In the genomic region with DNA sequence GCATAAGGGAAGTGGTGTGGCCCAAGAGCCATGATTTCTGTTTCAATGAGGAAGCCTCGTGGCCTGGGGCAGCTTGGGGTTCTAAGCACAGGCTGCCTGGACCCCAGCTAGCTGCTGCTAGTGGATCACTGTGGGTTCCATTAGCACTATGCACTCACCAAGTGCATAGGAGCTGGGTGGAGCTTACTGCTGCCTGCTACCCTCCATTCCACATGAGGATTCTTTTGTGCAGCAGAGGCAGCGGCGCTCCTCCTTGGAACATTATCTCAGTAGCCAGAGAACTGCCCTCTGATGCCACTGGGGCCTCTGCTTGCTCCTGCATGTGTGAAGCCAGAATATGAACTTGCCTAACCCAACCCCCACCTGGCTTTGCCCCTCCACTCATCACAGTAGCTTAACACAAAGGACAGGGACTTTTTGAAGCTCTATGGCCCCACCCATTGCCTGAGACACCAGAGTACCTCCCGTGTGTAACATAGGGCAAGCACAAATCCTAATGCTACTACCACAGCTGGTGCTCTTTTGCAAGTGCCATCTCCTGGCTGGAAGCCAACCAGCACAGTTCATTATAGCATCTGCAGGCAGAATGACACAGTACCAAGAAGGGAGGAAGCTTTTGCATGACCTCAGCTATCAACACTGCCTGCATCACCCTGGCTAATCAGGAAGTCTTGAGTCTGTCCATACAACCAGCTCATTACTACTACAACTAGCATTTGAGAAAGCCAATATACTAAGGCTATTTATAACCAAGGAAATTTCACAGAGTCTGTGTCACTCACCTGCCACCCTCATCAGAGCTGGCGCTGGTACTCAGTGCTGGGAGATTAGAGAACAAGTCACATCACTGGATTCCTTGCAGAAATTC, we compare ENCODE assay signal across 9 cellular contexts.
DNase-seq lines count a peak whose midpoint lies in the region; ATAC-seq, FAIRE-seq and TF ChIP-seq lines count a peak whose summit lies in the region.
"Had no signal": no experiment of that assay in that cellular context is flagged by ENCODE, and none has a peak within 500 bp of the region (broad histone marks: within the 10 kb centered on the region; RNA-seq: fewer than 3 reads in every experiment).

No MANE protein-coding gene starts in this region.

- TF ChIP-seq POLR2A in ovary (IDR thresholded peaks at IDR 0.05), result no peak

- no peak for TF ChIP-seq EP300 in ovary (IDR thresholded peaks at IDR 0.05)

- intact Hi-C loops in sciatic nerve (cut with DNase I), result no loop called here
- intact Hi-C loops in ovary (cut with DNase I), result no loop called here

- no peak overlapping the region for H3K27ac ChIP-seq in ovary
- H3K27ac ChIP-seq: 22Rv1 had no signal

- TF ChIP-seq CTCF in bronchial epithelial cell (IDR thresholded peaks at IDR 0.05; ENCODE audit: insufficient read depth, low read length, severe bottlenecking), result no peak
- TF ChIP-seq CTCF in ovary (IDR thresholded peaks at IDR 0.05), result no peak

- peak; percentile 27 for ATAC-seq in sciatic nerve
- ATAC-seq in HG03280 (IDR thresholded peaks at IDR 0.05; ENCODE audit: unreplicated experiment), result no peak

- WGBS in ovary, 3 donors, result 77 to 85% (median 79%) methylated on average over 5 of the region's 5 CpGs

- H3K36me3 ChIP-seq in bronchial epithelial cell (ENCODE audit: control insufficient read depth, insufficient read depth, low read length) (no peaks in the 10 kb centered on the region), ovary (no peaks in the 10 kb centered on the region)

- H3K4me3 ChIP-seq in bronchial epithelial cell (ENCODE audit: low read depth, low read length), result no peak overlapping the region
- H3K4me3 ChIP-seq in ovary, result no peak overlapping the region

- no peaks in the 10 kb centered on the region for H3K4me1 ChIP-seq in ovary (ENCODE audit: insufficient read depth)

- no peaks in the 10 kb centered on the region for H3K27me3 ChIP-seq in bronchial epithelial cell (ENCODE audit: control insufficient read depth, insufficient read depth, low read length)
- no peaks in the 10 kb centered on the region for H3K27me3 ChIP-seq in ovary

- DNase-seq in DMS153 (lab: John Stamatoyannopoulos, UW) (peak; percentile 39), DMS153 treated with DMSO at 0.1 percent for 48 hours (lab: John Stamatoyannopoulos, UW; ENCODE audit: unreplicated experiment) (no peak), NCI-H1105 treated with DMSO at 0.1 percent for 48 hours (lab: John Stamatoyannopoulos, UW) (peak; percentile 72), bronchial epithelial cell (ENCODE audit: low read depth) (no peak), sciatic nerve (ENCODE audit: low spot score) (no peak), NCI-H128 (lab: John Stamatoyannopoulos, UW; ENCODE audit: unreplicated experiment) (no peak), ovary (no peak)

- H3K9me3 ChIP-seq in ovary, result no peaks in the 10 kb centered on the region

- FAIRE-seq in bronchial epithelial cell (lab: Jason Lieb, UNC), result peak; percentile 18

Comparison
In these comparisons a context has a peak if more than half of its experiments do, and no peak if none do; other contexts are left out.
1. DNase-seq: peak in DMS153 (single experiment) and NCI-H1105 treated with DMSO at 0.1 percent for 48 hours (single experiment); none in DMS153 treated with DMSO at 0.1 percent for 48 hours (single experiment), bronchial epithelial cell (single experiment), sciatic nerve (single experiment), NCI-H128 (single experiment) and ovary (0 of 5).